8 cellular contexts compared by ENCODE assay signal in the genomic region with DNA sequence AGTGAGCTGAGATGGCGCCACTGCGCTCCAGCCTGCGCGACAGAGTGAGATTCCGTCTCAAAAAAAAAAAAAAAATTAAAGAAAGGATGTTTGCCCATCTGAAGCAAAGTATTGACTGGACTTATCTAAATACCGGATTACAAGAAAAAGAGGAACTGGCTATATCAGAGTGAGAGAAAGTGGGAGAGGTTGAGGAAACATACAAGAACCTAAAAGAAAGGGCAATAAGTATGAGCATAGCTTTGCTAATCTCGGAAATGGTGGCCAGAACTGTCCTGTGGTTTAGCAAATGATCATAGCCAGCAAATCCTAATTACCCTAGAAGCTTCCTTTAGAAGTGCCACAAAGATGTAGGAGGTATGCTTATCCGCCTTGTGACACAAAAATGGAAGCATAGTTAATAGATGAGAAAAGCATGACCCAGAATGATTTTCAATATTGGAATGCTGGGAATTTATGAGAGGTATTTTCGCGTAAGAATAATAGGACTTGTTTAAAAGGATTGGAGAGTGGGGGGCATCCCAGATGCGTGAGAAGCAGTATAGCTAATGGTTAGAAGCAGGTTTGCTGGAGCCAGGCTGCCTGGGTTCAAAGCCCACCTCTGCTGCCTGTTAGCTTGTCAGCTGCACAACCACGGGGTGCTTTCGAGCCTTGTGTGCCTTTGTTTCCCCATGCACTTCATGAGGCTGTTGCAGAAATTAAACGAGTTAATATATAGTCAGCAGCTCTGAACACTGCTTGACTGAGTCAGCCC. TPM values are rescaled to one million over a fixed set of nuclear protein-coding genes. Genes with fewer than 3 reads are reported as not detected.
DNase-seq lines count a peak whose midpoint lies in the region; ATAC-seq and TF ChIP-seq lines count a peak whose summit lies in the region.

No MANE protein-coding gene starts in this region.

- no peak for ATAC-seq in GM18907 (IDR thresholded peaks at IDR 0.05; ENCODE audit: unreplicated experiment)
- no peak for ATAC-seq in GM19023 (IDR thresholded peaks at IDR 0.05; ENCODE audit: unreplicated experiment)

- peak overlapping the region; percentile 35 to 96 (median 92) for H3K27ac Mint-ChIP-seq in CD14-positive monocyte

- peaks cover 0 to 2% (median 0%) of the 10 kb centered on the region in 3 donors for H3K27me3 Mint-ChIP-seq in CD14-positive monocyte (ENCODE audit: low read depth in 3 of 3)

- no peaks in the 10 kb centered on the region for H3K27me3 ChIP-seq in layer of hippocampus (ENCODE audit: control insufficient read depth, insufficient read depth, low read length)
- no peaks in the 10 kb centered on the region for H3K27me3 ChIP-seq in thyroid gland

- peaks cover 27% of the 10 kb centered on the region for H3K4me1 Mint-ChIP-seq in CD14-positive monocyte

- TF ChIP-seq CTCF in CD14-positive monocyte (IDR thresholded peaks at IDR 0.05) (no peak), thyroid gland (IDR thresholded peaks at IDR 0.05) (no peak)

- DNase-seq in CD14-positive monocyte (ENCODE audit: low spot score): no peak
- DNase-seq in amniotic epithelial cell (ENCODE audit: low read depth): peak; percentile 51
- DNase-seq in thyroid gland: no peak
- no peak for DNase-seq in islet precursor cell

- peak overlapping the region; percentile 84 to 90 for H3K4me3 Mint-ChIP-seq in CD14-positive monocyte

- H3K9me3 Mint-ChIP-seq in CD14-positive monocyte: no peaks in the 10 kb centered on the region

- peaks cover 28 to 36% of the 10 kb centered on the region in 2 donors for H3K4me1 ChIP-seq in thyroid gland

- TF ChIP-seq POLR2A in thyroid gland (IDR thresholded peaks at IDR 0.05): no peak

- WGBS in thyroid gland, 2 donors: 77 to 78% methylated on average over 14 of the region's 14 CpGs

- H3K36me3 Mint-ChIP-seq in CD14-positive monocyte: peaks cover 10 to 18% of the 10 kb centered on the region in 2 donors

- H3K36me3 ChIP-seq in KOPT-K1 (ENCODE audit: insufficient read depth, low read length): peaks cover 9% of the 10 kb centered on the region
- no peaks in the 10 kb centered on the region for H3K36me3 ChIP-seq in thyroid gland

- intact Hi-C loops in CD14-positive monocyte (cut with micrococcal nuclease) (loop anchor here (2.0 to 5.0 kb wide), 4 partner anchors 55 to 70 kb away; a partner anchor contains a TSS), thyroid gland (cut with DNase I) (loop anchor here (5.0 to 10.0 kb wide), 2 partner anchors 55 to 162 kb away; a partner anchor contains a TSS)

- H3K4me3 ChIP-seq in thyroid gland (replicated peaks in 1 of 3): peak overlapping the region in 1 of 3 donors; percentile 58

- H3K9me3 ChIP-seq in KOPT-K1 (ENCODE audit: insufficient read depth, low read length, poor library complexity, severe bottlenecking): no peaks in the 10 kb centered on the region
- no peaks in the 10 kb centered on the region for H3K9me3 ChIP-seq in thyroid gland

- H3K27ac ChIP-seq in KOPT-K1 (ENCODE audit: low read depth, low read length, poor library complexity, severe bottlenecking): peak overlapping the region; percentile 82
- H3K27ac ChIP-seq in layer of hippocampus (ENCODE audit: low read depth, low read length): peak overlapping the region; percentile 81
- peak overlapping the region; percentile 15 to 87 (median 85) for H3K27ac ChIP-seq in thyroid gland

RNA-seq across cellular contexts. Expression of a gene that starts 1.2 kb away (rescaled TPM):
- 10 to 100 TPM in 1 of 2 donors, 1 to 10 TPM in 1; 9.9 to 12.2 TPM for polyA plus RNA-seq in CD14-positive monocyte
- total RNA-seq in thyroid gland: 10 to 100 TPM; 12.0 to 24.6 (median 19.8) TPM

RNA-seq across cellular contexts. Expression of a gene that starts 38.6 kb away (rescaled TPM):
- not detected for polyA plus RNA-seq in CD14-positive monocyte
- not detected for total RNA-seq in thyroid gland

RNA-seq across cellular contexts. Expression of a gene that starts 55.6 kb away (rescaled TPM):
- 10 to 100 TPM; 17.2 to 33.0 TPM for polyA plus RNA-seq in CD14-positive monocyte
- 100 to 1,000 TPM in 1 of 4 donors, 10 to 100 TPM in 3; 68.6 to 113 (median 87.4) TPM for total RNA-seq in thyroid gland
